Comparison of ENCODE assay signal across 1 cellular context in the genomic region with DNA sequence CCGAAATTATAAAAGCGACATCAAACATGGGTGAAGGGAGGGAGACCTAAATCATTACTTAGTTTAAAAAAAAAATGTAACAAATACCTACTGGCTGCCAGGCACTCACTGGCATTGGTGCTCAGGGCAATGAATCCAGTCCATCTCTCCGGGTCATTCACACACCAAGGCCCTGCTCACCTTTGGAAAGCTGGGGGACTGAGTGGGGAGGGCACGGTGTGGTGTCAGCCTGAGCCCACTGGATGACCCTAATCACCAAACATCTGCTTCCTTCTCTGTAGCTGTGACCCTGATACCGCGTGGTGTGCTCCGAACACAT.
TF ChIP-seq lines count a peak whose summit lies in the region.

No MANE protein-coding gene starts in this region.

TF ChIP-seq in H1, 55 proteins besides CTCF, POLR2A, EP300 and RAD21:
- TF ChIP-seq POU5F1 (IDR thresholded peaks at IDR 0.05; ENCODE audit: low read depth, low read length) (no peak), KDM4A (IDR thresholded peaks at IDR 0.05; ENCODE audit: low read depth, low read length, severe bottlenecking) (peak; percentile 65), HDAC6 (IDR thresholded peaks at IDR 0.05; ENCODE audit: low read depth, low read length) (no peak), SP2 (IDR thresholded peaks at IDR 0.05; ENCODE audit: low read length) (no peak), SAP30 (IDR thresholded peaks at IDR 0.05; ENCODE audit: insufficient read depth, insufficient replicate concordance, low read length) (no peak)
